26 cellular contexts compared by ENCODE assay signal in genomic region chr2:227035678-227036077, GRCh38.
"Had no signal": no experiment of that assay in that cellular context is flagged by ENCODE, and none has a peak within 500 bp of the region (broad histone marks: within the 10 kb centered on the region; RNA-seq: fewer than 3 reads in every experiment).

No MANE protein-coding gene starts in this region.

- H3K4me3 ChIP-seq: adrenal gland, SJSA1 had no signal

- H3K36me3 Mint-ChIP-seq: activated naive CD8-positive, alpha-beta T cell treated with anti-CD3 and anti-CD28 coated beads, Interleukin-2, amount 10 ng/mL, durations not matched to agents 7 days and 5 days; WTC11 had no signal

- H3K27ac ChIP-seq: adrenal gland, brain microvascular endothelial cell, SJSA1 had no signal

- ATAC-seq: activated CD8-positive, alpha-beta T cell treated with anti-CD3 and anti-CD28 coated beads, Interleukin-2, amount 10 ng/mL, durations not matched to agents 7 days and 5 days; T-helper 17 cell; WTC11 had no signal

- H3K27ac Mint-ChIP-seq: activated CD8-positive, alpha-beta T cell treated with anti-CD3 and anti-CD28 coated beads, Interleukin-2, amount 10 ng/mL, durations not matched to agents 7 days and 5 days; activated naive CD8-positive, alpha-beta T cell treated with anti-CD3 and anti-CD28 coated beads, Interleukin-2, amount 10 ng/mL, durations not matched to agents 7 days and 5 days; T-helper 17 cell; WTC11 had no signal

- H3K4me1 ChIP-seq: adrenal gland, SJSA1 had no signal

- H3K4me1 Mint-ChIP-seq: activated naive CD8-positive, alpha-beta T cell treated with anti-CD3 and anti-CD28 coated beads, Interleukin-2, amount 10 ng/mL, durations not matched to agents 7 days and 5 days; T-helper 17 cell had no signal

- DNase-seq: activated CD4-positive, alpha-beta T cell treated with anti-CD3 and anti-CD28 coated beads for 48 hours; activated CD4-positive, alpha-beta T cell treated with anti-CD3 and anti-CD28 coated beads, Interleukin-2, amount 50 U/mL, for 4 hours; activated CD4-positive, CD25-positive, alpha-beta regulatory T cell treated with anti-CD3 and anti-CD28 coated beads, Interleukin-2, amount 50 U/mL, for 72 hours; activated CD8-positive, alpha-beta memory T cell treated with anti-CD3 and anti-CD28 coated beads, Interleukin-2, amount 50 U/mL, for 48 hours; activated CD8-positive, alpha-beta T cell treated with anti-CD3 and anti-CD28 coated beads, Interleukin-2, amount 10 ng/mL, durations not matched to agents 7 days and 5 days; activated naive CD4-positive, alpha-beta T cell treated with anti-CD3 and anti-CD28 coated beads, Interleukin-2, amount 50 U/mL, for 16 hours; activated naive CD8-positive, alpha-beta T cell treated with anti-CD3 and anti-CD28 coated beads, Interleukin-2, amount 10 ng/mL, durations not matched to agents 7 days and 5 days; activated T-cell treated with anti-CD3 and anti-CD28 coated beads, Interleukin-2, amount 50 U/mL, for 1 hour; anterior cingulate cortex; brain microvascular endothelial cell; cerebellar nuclear complex; MM.1S; NCI-H146; NCI-H1930; NCI-H2107; NCI-H2171 treated with DMSO at 0.1 percent for 48 hours; NCI-H345; NCI-H510A; NCI-H526 treated with DMSO at 0.1 percent for 48 hours; RPMI8226; SHP77; T-helper 17 cell; T-helper 9 cell had no signal

- H3K36me3 ChIP-seq: adrenal gland, brain microvascular endothelial cell, SJSA1 had no signal

- H3K9me3 ChIP-seq: adrenal gland, SJSA1 had no signal

- H3K4me3 Mint-ChIP-seq: activated CD8-positive, alpha-beta T cell treated with anti-CD3 and anti-CD28 coated beads, Interleukin-2, amount 10 ng/mL, durations not matched to agents 7 days and 5 days; activated naive CD8-positive, alpha-beta T cell treated with anti-CD3 and anti-CD28 coated beads, Interleukin-2, amount 10 ng/mL, durations not matched to agents 7 days and 5 days; T-helper 17 cell; WTC11 had no signal

- H3K27me3 ChIP-seq: adrenal gland, brain microvascular endothelial cell had no signal

- H3K9me3 Mint-ChIP-seq: activated naive CD8-positive, alpha-beta T cell treated with anti-CD3 and anti-CD28 coated beads, Interleukin-2, amount 10 ng/mL, durations not matched to agents 7 days and 5 days had no signal
